In the genomic region with DNA sequence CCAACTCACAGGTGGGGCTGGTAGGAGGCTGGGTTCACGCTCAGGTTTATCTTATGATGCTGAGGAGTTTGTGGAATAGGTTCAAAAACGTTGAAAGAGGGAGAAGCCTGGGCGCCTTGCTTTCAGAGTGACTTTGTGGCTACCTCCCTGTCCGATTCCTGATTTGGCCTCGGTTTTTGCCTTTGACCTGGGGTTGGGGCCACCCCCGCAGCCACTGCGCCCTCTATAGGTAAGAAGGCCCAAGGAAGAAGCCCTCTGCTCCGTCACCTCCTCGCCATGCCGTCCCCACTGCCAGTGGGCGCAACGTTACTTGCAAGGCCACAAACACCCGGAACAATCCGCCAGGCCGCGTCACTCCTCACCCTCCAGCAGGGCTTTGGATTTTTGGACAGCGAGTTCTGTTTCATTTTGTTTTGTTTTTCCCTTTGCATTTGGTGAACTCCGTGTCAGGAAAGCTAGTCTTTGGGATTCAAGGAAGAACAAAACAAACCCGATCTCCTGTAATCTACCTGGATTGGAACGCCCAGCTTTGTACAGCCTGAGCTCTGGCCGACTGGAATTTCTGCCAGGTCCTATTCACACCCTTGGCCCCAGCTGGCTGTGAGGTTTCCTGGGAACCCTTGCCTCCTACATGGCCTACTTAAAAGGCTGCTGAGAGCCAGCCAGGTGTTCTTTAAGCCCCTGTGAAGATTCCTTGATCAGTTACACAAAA, we compare ENCODE assay signal across 1 cellular context.
A peak's percentile ranks its signal among the peaks of the same experiment; 100 is the strongest.
TF ChIP-seq lines count a peak whose summit lies in the region.

No MANE protein-coding gene starts in this region.

TF ChIP-seq in K562, 482 proteins besides CTCF, POLR2A, EP300 and RAD21 (continued from another document):
- no peak for TF ChIP-seq ZBTB1 (CRISPR knock-in tag; IDR thresholded peaks at IDR 0.05; ENCODE audit: borderline replicate concordance, low read depth)
- 0 out of 2 replicates have a peak, but pooled peaks have one; percentile 40 for TF ChIP-seq ZBTB7A (IDR thresholded peaks at IDR 0.05; ENCODE audit: borderline replicate concordance, control insufficient read depth, low read depth, low read length)
- no peak for TF ChIP-seq SMARCE1 (IDR thresholded peaks at IDR 0.05)
- TF ChIP-seq ELF2 (CRISPR knock-in tag; IDR thresholded peaks at IDR 0.05): no peak
- TF ChIP-seq ZNF212 (CRISPR knock-in tag; IDR thresholded peaks at IDR 0.05): no peak
- no peak for TF ChIP-seq FOXP1 (CRISPR knock-in tag; IDR thresholded peaks at IDR 0.05)
- peak; percentile 39 for TF ChIP-seq ZFP36 (IDR thresholded peaks at IDR 0.05; ENCODE audit: low read depth, low read length, partially characterized antibody)
- TF ChIP-seq, protein P1, sequence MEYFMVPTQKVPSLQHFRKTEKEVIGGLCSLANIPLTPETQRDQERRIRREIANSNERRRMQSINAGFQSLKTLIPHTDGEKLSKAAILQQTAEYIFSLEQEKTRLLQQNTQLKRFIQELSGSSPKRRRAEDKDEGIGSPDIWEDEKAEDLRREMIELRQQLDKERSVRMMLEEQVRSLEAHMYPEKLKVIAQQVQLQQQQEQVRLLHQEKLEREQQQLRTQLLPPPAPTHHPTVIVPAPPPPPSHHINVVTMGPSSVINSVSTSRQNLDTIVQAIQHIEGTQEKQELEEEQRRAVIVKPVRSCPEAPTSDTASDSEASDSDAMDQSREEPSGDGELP (CRISPR knock-in tag; IDR thresholded peaks at IDR 0.05; ENCODE audit: borderline replicate concordance): no peak
- TF ChIP-seq ZNF766 (CRISPR knock-in tag; conservative IDR thresholded peaks at IDR 0.05): no peak
- TF ChIP-seq, protein P2, sequence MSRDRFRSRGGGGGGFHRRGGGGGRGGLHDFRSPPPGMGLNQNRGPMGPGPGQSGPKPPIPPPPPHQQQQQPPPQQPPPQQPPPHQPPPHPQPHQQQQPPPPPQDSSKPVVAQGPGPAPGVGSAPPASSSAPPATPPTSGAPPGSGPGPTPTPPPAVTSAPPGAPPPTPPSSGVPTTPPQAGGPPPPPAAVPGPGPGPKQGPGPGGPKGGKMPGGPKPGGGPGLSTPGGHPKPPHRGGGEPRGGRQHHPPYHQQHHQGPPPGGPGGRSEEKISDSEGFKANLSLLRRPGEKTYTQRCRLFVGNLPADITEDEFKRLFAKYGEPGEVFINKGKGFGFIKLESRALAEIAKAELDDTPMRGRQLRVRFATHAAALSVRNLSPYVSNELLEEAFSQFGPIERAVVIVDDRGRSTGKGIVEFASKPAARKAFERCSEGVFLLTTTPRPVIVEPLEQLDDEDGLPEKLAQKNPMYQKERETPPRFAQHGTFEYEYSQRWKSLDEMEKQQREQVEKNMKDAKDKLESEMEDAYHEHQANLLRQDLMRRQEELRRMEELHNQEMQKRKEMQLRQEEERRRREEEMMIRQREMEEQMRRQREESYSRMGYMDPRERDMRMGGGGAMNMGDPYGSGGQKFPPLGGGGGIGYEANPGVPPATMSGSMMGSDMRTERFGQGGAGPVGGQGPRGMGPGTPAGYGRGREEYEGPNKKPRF (IDR thresholded peaks at IDR 0.05; ENCODE audit: low read depth, low read length): no peak
- TF ChIP-seq, protein P3, sequence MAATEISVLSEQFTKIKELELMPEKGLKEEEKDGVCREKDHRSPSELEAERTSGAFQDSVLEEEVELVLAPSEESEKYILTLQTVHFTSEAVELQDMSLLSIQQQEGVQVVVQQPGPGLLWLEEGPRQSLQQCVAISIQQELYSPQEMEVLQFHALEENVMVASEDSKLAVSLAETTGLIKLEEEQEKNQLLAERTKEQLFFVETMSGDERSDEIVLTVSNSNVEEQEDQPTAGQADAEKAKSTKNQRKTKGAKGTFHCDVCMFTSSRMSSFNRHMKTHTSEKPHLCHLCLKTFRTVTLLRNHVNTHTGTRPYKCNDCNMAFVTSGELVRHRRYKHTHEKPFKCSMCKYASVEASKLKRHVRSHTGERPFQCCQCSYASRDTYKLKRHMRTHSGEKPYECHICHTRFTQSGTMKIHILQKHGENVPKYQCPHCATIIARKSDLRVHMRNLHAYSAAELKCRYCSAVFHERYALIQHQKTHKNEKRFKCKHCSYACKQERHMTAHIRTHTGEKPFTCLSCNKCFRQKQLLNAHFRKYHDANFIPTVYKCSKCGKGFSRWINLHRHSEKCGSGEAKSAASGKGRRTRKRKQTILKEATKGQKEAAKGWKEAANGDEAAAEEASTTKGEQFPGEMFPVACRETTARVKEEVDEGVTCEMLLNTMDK (IDR thresholded peaks at IDR 0.05; ENCODE audit: borderline replicate concordance, insufficient read depth, low read depth, low read length, poor library complexity, severe bottlenecking): peak; percentile 20
- no peak for TF ChIP-seq IFI16 (CRISPR knock-in tag; IDR thresholded peaks at IDR 0.05)
